15 cellular contexts compared by ENCODE assay signal in the genomic region with DNA sequence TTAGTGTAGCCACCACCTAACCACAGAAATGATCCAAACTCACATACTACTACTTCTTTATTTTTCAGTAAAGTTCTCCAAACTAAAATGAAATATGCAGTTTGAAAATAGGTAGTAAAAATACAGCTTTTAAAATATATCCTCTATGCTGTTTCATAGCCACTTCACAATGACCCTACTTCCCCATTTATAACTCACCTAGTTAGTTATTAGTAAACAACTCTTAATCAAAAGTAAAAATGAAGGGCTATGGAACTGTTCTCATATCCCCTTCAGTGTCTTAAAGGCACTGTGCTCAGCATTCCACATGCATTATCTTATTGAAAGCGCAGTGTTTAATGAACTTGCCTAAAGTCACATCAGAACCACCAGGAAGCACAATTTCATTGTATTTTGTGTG. TPM values are rescaled to one million over a fixed set of nuclear protein-coding genes. Genes with fewer than 3 reads are reported as not detected.
A peak's percentile ranks its signal among the peaks of the same experiment; 100 is the strongest.
DNase-seq lines count a peak whose midpoint lies in the region; ATAC-seq and TF ChIP-seq lines count a peak whose summit lies in the region.
"Had no signal": no experiment of that assay in that cellular context is flagged by ENCODE, and none has a peak within 500 bp of the region (broad histone marks: within the 10 kb centered on the region; RNA-seq: fewer than 3 reads in every experiment).

No MANE protein-coding gene starts in this region.

- peaks cover 5% of the 10 kb centered on the region for H3F3A ChIP-seq in SK-N-SH (replicated peaks; ENCODE audit: insufficient read depth)

- no peak for TF ChIP-seq RAD21 in SK-N-SH (IDR thresholded peaks at IDR 0.05; ENCODE audit: low read length)

- no peaks in the 10 kb centered on the region for H3K9me3 ChIP-seq in CD8-positive, alpha-beta T cell (ENCODE audit: low read length)
- H3K9me3 ChIP-seq in SK-N-SH, result no peaks in the 10 kb centered on the region
- H3K9me3 ChIP-seq: Peyer's patch had no signal

- H3K4me1 ChIP-seq in CD8-positive, alpha-beta T cell (ENCODE audit: insufficient read depth, low read length), result peaks cover 15% of the 10 kb centered on the region
- peaks cover 0 to 2% of the 10 kb centered on the region in 2 experiments; a peak in 1 of 4 replicates for H3K4me1 ChIP-seq in SK-N-SH (ENCODE audit: control insufficient read depth in 1 of 2, insufficient read depth in 2 of 2, low read depth in 1 of 2, low read length in 1 of 2)

- no peak overlapping the region for H3K9ac ChIP-seq in SK-N-SH

- ATAC-seq in CD8-positive, alpha-beta T cell, result no peak
- peak; percentile 75 for ATAC-seq in GM21390 (IDR thresholded peaks at IDR 0.05; ENCODE audit: unreplicated experiment)
- ATAC-seq in HG03196 (IDR thresholded peaks at IDR 0.05; ENCODE audit: unreplicated experiment), result peak; percentile 56
- ATAC-seq: naive thymus-derived CD4-positive, alpha-beta T cell had no signal

- no peak overlapping the region for H3K4me3 ChIP-seq in CD8-positive, alpha-beta T cell (ENCODE audit: low read depth, low read length)
- no peak overlapping the region for H3K4me3 ChIP-seq in SK-N-SH (ENCODE audit: low read depth in 2 of 2, low read length in 1 of 2)
- H3K4me3 ChIP-seq: Peyer's patch had no signal

- in situ Hi-C loops in KBM-7 (cut with MboI; ENCODE audit: low pct_unique_long_range_greater_than_20kb, low sequenced_read_pairs), result no loop called here

- H3K79me2 ChIP-seq in SK-N-SH (ENCODE audit: insufficient read depth), result peaks cover 99% of the 10 kb centered on the region

- peak overlapping the region; percentile 9 for H3K27ac Mint-ChIP-seq in CD8-positive, alpha-beta T cell
- peak overlapping the region; percentile 48 for H3K27ac Mint-ChIP-seq in mesothelial cell of epicardium
- H3K27ac Mint-ChIP-seq: activated naive CD4-positive, alpha-beta T cell treated with anti-CD3 and anti-CD28 coated beads for 36 hours had no signal

- H3K36me3 ChIP-seq in CD8-positive, alpha-beta T cell (ENCODE audit: insufficient read depth, low read length), result no peaks in the 10 kb centered on the region
- H3K36me3 ChIP-seq in SK-N-SH (replicated peaks in 1 of 2; ENCODE audit: control insufficient read depth in 1 of 2, insufficient read depth in 2 of 2, low read length in 1 of 2), result no peaks in the 10 kb centered on the region
- H3K36me3 ChIP-seq: Peyer's patch had no signal

- no peak for TF ChIP-seq CTCF in CD8-positive, alpha-beta T cell (IDR thresholded peaks at IDR 0.05)
- TF ChIP-seq CTCF in mesothelial cell of epicardium (IDR thresholded peaks at IDR 0.05; ENCODE audit: unreplicated experiment) (no peak), SK-N-SH (IDR thresholded peaks at IDR 0.05) (no peak)

- no peaks in the 10 kb centered on the region for H3K27me3 ChIP-seq in CD8-positive, alpha-beta T cell (ENCODE audit: insufficient read depth, low read length)
- no peaks in the 10 kb centered on the region for H3K27me3 ChIP-seq in SK-N-SH (ENCODE audit: insufficient read depth)
- H3K27me3 ChIP-seq: Peyer's patch had no signal

- no peak for TF ChIP-seq EP300 in SK-N-SH (IDR thresholded peaks at IDR 0.05; ENCODE audit: borderline replicate concordance in 1 of 2, low read depth in 1 of 2, low read length in 1 of 2)

- H3K27me3 Mint-ChIP-seq in CD8-positive, alpha-beta T cell (ENCODE audit: low read depth), result no peaks in the 10 kb centered on the region
- no peaks in the 10 kb centered on the region for H3K27me3 Mint-ChIP-seq in mesothelial cell of epicardium (ENCODE audit: low read depth)
- H3K27me3 Mint-ChIP-seq: naive thymus-derived CD4-positive, alpha-beta T cell had no signal

- H3K27ac ChIP-seq in CD8-positive, alpha-beta T cell (ENCODE audit: low read depth, low read length), result no peak overlapping the region
- no peak overlapping the region for H3K27ac ChIP-seq in SK-N-SH (ENCODE audit: low read depth in 2 of 2, low read length in 1 of 2)
- H3K27ac ChIP-seq: Peyer's patch had no signal

- DNase-seq in CD8-positive, alpha-beta T cell, result no peak
- DNase-seq in mesothelial cell of epicardium (ENCODE audit: low spot score in 2 of 2, unreplicated experiment in 2 of 2) (no peak), GDM1 (lab: John Stamatoyannopoulos, UW) (no peak), KBM-7 (no peak), NCI-H187 treated with DMSO at 0.1 percent for 48 hours (lab: John Stamatoyannopoulos, UW) (no peak), SK-N-SH (no peak)
- DNase-seq: activated CD4-positive, CD25-positive, alpha-beta regulatory T cell; activated naive CD4-positive, alpha-beta T cell treated with anti-CD3 and anti-CD28 coated beads for 36 hours; hypothalamus; naive thymus-derived CD4-positive, alpha-beta T cell; NCI-H2081; Peyer's patch; stimulated activated CD4-positive, alpha-beta T cell treated with anti-CD3 and anti-CD28 coated beads, Interleukin-2, amount 100 ng/mL, for 48 hours had no signal

- H3K9me3 Mint-ChIP-seq in CD8-positive, alpha-beta T cell, result no peaks in the 10 kb centered on the region
- H3K9me3 Mint-ChIP-seq in mesothelial cell of epicardium, result peaks cover 4% of the 10 kb centered on the region
- H3K9me3 Mint-ChIP-seq: activated naive CD4-positive, alpha-beta T cell treated with anti-CD3 and anti-CD28 coated beads for 36 hours had no signal

- H2AFZ ChIP-seq in SK-N-SH (ENCODE audit: low read depth), result no peak overlapping the region

- POLR2A ChIA-PET in CD8-positive, alpha-beta T cell (lab: Charles Lee), result no interaction called here
- POLR2A ChIA-PET in SK-N-SH (lab: Yijun Ruan, JAX), result interaction anchor here (0.6 kb wide), 1 partner anchor 46 kb away, joined by 3 read pairs; no protein-coding TSS in a partner anchor

- CTCF ChIA-PET in CD8-positive, alpha-beta T cell (lab: Charles Lee), result no interaction called here
- CTCF ChIA-PET in SK-N-SH (lab: Yijun Ruan, JAX), result interaction anchor here (1.0 to 1.2 kb wide), 2 partner anchors 54 to 315 kb away, joined by 3 read pairs; no protein-coding TSS in a partner anchor

- intact Hi-C loops in CD8-positive, alpha-beta T cell (cut with DNase I, micrococcal nuclease), result no loop called here

- peaks cover 2% of the 10 kb centered on the region for H3K36me3 Mint-ChIP-seq in CD8-positive, alpha-beta T cell
- H3K36me3 Mint-ChIP-seq in mesothelial cell of epicardium, result no peaks in the 10 kb centered on the region

- no peaks in the 10 kb centered on the region for H3K9me2 ChIP-seq in SK-N-SH

- peaks cover 90% of the 10 kb centered on the region for H4K20me1 ChIP-seq in SK-N-SH (ENCODE audit: insufficient read depth)

- 100% methylated on average over 1 of the region's 1 CpG for WGBS in SK-N-SH (ENCODE audit: low lambda C conversion rate)

- no peak overlapping the region for H3K4me2 ChIP-seq in SK-N-SH

- peaks cover 57% of the 10 kb centered on the region for H3K4me1 Mint-ChIP-seq in CD8-positive, alpha-beta T cell (ENCODE audit: low read depth)
- peaks cover 29% of the 10 kb centered on the region for H3K4me1 Mint-ChIP-seq in mesothelial cell of epicardium

- H3K4me3 Mint-ChIP-seq in CD8-positive, alpha-beta T cell, result no peak overlapping the region
- H3K4me3 Mint-ChIP-seq in mesothelial cell of epicardium, result no peak overlapping the region
- H3K4me3 Mint-ChIP-seq: activated naive CD4-positive, alpha-beta T cell treated with anti-CD3 and anti-CD28 coated beads for 36 hours had no signal

TF ChIP-seq in SK-N-SH, 30 proteins besides CTCF, POLR2A, EP300 and RAD21 (continues in another document):
- TF ChIP-seq POLR2AphosphoS5 (IDR thresholded peaks at IDR 0.05; ENCODE audit: low read depth, low read length) (no peak), FOSL2 (IDR thresholded peaks at IDR 0.05; ENCODE audit: borderline replicate concordance, low read depth) (no peak), RXRA (IDR thresholded peaks at IDR 0.05; ENCODE audit: borderline replicate concordance, low read depth) (no peak), EZH2phosphoT487 (IDR thresholded peaks at IDR 0.05; ENCODE audit: borderline replicate concordance, low read depth) (no peak), NFIC (IDR thresholded peaks at IDR 0.05; ENCODE audit: borderline replicate concordance) (no peak), GABPA (IDR thresholded peaks at IDR 0.05; ENCODE audit: low read depth) (no peak), TEAD4 (IDR thresholded peaks at IDR 0.05; ENCODE audit: borderline replicate concordance, insufficient read depth) (no peak), SMC3 (IDR thresholded peaks at IDR 0.05; ENCODE audit: low read depth, low read length) (no peak), YY1 (IDR thresholded peaks at IDR 0.05; ENCODE audit: low read depth) (no peak), TAF1 (IDR thresholded peaks at IDR 0.05; ENCODE audit: borderline replicate concordance, low read depth, low read length) (no peak)
- TF ChIP-seq, protein P1, sequence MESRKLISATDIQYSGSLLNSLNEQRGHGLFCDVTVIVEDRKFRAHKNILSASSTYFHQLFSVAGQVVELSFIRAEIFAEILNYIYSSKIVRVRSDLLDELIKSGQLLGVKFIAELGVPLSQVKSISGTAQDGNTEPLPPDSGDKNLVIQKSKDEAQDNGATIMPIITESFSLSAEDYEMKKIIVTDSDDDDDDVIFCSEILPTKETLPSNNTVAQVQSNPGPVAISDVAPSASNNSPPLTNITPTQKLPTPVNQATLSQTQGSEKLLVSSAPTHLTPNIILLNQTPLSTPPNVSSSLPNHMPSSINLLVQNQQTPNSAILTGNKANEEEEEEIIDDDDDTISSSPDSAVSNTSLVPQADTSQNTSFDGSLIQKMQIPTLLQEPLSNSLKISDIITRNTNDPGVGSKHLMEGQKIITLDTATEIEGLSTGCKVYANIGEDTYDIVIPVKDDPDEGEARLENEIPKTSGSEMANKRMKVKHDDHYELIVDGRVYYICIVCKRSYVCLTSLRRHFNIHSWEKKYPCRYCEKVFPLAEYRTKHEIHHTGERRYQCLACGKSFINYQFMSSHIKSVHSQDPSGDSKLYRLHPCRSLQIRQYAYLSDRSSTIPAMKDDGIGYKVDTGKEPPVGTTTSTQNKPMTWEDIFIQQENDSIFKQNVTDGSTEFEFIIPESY (IDR thresholded peaks at IDR 0.05; ENCODE audit: borderline replicate concordance, low read depth), result no peak
- TF ChIP-seq, protein P2, sequence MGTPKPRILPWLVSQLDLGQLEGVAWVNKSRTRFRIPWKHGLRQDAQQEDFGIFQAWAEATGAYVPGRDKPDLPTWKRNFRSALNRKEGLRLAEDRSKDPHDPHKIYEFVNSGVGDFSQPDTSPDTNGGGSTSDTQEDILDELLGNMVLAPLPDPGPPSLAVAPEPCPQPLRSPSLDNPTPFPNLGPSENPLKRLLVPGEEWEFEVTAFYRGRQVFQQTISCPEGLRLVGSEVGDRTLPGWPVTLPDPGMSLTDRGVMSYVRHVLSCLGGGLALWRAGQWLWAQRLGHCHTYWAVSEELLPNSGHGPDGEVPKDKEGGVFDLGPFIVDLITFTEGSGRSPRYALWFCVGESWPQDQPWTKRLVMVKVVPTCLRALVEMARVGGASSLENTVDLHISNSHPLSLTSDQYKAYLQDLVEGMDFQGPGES (IDR thresholded peaks at IDR 0.05; ENCODE audit: low read depth, low read length), result no peak

RNA-seq across cellular contexts. Expression of a gene that starts 43.5 kb away (rescaled TPM):
- total RNA-seq in CD8-positive, alpha-beta T cell, result 100 to 1,000 TPM; 106 to 121 TPM
- total RNA-seq in mesothelial cell of epicardium, result 103 to 108 TPM (median 106 TPM) in 3 replicates
- 8.0 and 9.7 TPM in 2 replicates for polyA plus RNA-seq in SK-N-SH (2012; rRNA removed)
- polyA plus RNA-seq in SK-N-SH (2012; cell fraction: cytosol; rRNA removed), result 7.1 and 8.4 TPM in 2 replicates
- polyA plus RNA-seq in SK-N-SH (2012; cell fraction: nucleus; rRNA removed), result 14.7 and 25.2 TPM in 2 replicates
